In genomic region chr11:28666632-28667031, GRCh38 we compare ENCODE assay signal across 31 cellular contexts.
A peak's percentile ranks its signal among the peaks of the same experiment; 100 is the strongest.
DNase-seq lines count a peak whose midpoint lies in the region; ATAC-seq and TF ChIP-seq lines count a peak whose summit lies in the region.
"Had no signal": no experiment of that assay in that cellular context is flagged by ENCODE, and none has a peak within 500 bp of the region (broad histone marks: within the 10 kb centered on the region; RNA-seq: fewer than 3 reads in every experiment).

No MANE protein-coding gene starts in this region.

- no peaks in the 10 kb centered on the region for H3K36me3 Mint-ChIP-seq in neural progenitor cell
- H3K36me3 Mint-ChIP-seq: activated CD4-positive, alpha-beta memory T cell treated with anti-CD3 and anti-CD28 coated beads for 36 hours; activated naive CD4-positive, alpha-beta T cell treated with anti-CD3 and anti-CD28 coated beads, Interleukin-2, amount 50 U/mL, for 24 hours had no signal

- H3K27ac ChIP-seq in neural progenitor cell (no peak overlapping the region), substantia nigra (ENCODE audit: low read depth, low read length, poor library complexity, severe bottlenecking) (no peak overlapping the region)
- H3K27ac ChIP-seq: lower lobe of right lung, Peyer's patch had no signal

- H3K9me3 Mint-ChIP-seq in neural progenitor cell, result peaks cover 3% of the 10 kb centered on the region
- H3K9me3 Mint-ChIP-seq: activated naive CD4-positive, alpha-beta T cell treated with anti-CD3 and anti-CD28 coated beads, Interleukin-2, amount 50 U/mL, for 24 hours; activated T-helper 1 cell treated with anti-CD3 and anti-CD28 coated beads, Interleukin-12 subunit alpha, Interleukin-12 subunit beta, Interleukin-2, Interleukin-4 antibody, amounts not matched to agents 30 ng/mL and 10 ng/mL and 1 ng/mL, durations not matched to agents 14 hours and 24 hours and 36 hours had no signal

- H3K9ac ChIP-seq in neural progenitor cell, result no peak overlapping the region

- no peaks in the 10 kb centered on the region for H3K27me3 Mint-ChIP-seq in neural progenitor cell (ENCODE audit: insufficient read depth, low read depth)
- H3K27me3 Mint-ChIP-seq: activated CD4-positive, alpha-beta memory T cell treated with anti-CD3 and anti-CD28 coated beads for 36 hours; activated naive CD4-positive, alpha-beta T cell treated with anti-CD3 and anti-CD28 coated beads, Interleukin-2, amount 50 U/mL, for 24 hours had no signal

- no peaks in the 10 kb centered on the region for H3F3A ChIP-seq in neural progenitor cell (ENCODE audit: low read depth)

- H2AFZ ChIP-seq in neural progenitor cell (replicated peaks), result no peak overlapping the region

- no peaks in the 10 kb centered on the region for H3K9me3 ChIP-seq in neural progenitor cell (ENCODE audit: low read depth)
- H3K9me3 ChIP-seq: lower lobe of right lung, mucosa of descending colon, Peyer's patch had no signal

- CTCF ChIA-PET in HEK293T (lab: Yijun Ruan, JAX), result no interaction called here

- no peak overlapping the region for H3K4me2 ChIP-seq in neural progenitor cell

- H3K27ac Mint-ChIP-seq in neural progenitor cell, result no peak overlapping the region
- H3K27ac Mint-ChIP-seq: activated CD4-positive, alpha-beta memory T cell treated with anti-CD3 and anti-CD28 coated beads for 36 hours; activated naive CD4-positive, alpha-beta T cell treated with anti-CD3 and anti-CD28 coated beads, Interleukin-2, amount 50 U/mL, for 24 hours; activated T-helper 1 cell treated with anti-CD3 and anti-CD28 coated beads, Interleukin-12 subunit alpha, Interleukin-12 subunit beta, Interleukin-2, Interleukin-4 antibody, amounts not matched to agents 30 ng/mL and 10 ng/mL and 1 ng/mL, durations not matched to agents 14 hours and 24 hours and 36 hours; endodermal cell had no signal

- H3K4me1 ChIP-seq in neural progenitor cell, result no peaks in the 10 kb centered on the region
- H3K4me1 ChIP-seq: lower lobe of right lung, Peyer's patch had no signal

- no peaks in the 10 kb centered on the region for H3K36me3 ChIP-seq in neural progenitor cell
- H3K36me3 ChIP-seq: lower lobe of right lung, Peyer's patch had no signal

- no peak overlapping the region for H3K4me3 ChIP-seq in fibroblast of mammary gland (ENCODE audit: control insufficient read depth, low read depth, low read length)
- H3K4me3 ChIP-seq in neural progenitor cell, result no peak overlapping the region
- H3K4me3 ChIP-seq: K562, lower lobe of right lung, mucosa of descending colon, Peyer's patch had no signal

- ATAC-seq in GM21723 (IDR thresholded peaks at IDR 0.05; ENCODE audit: unreplicated experiment), result no peak
- ATAC-seq: esophagus mucosa, K562, lower lobe of right lung, mucosa of descending colon, right cardiac atrium had no signal

- no peaks in the 10 kb centered on the region for H4K20me1 ChIP-seq in neural progenitor cell (ENCODE audit: low read depth)

- peaks cover 7% of the 10 kb centered on the region for H3K4me1 Mint-ChIP-seq in neural progenitor cell
- H3K4me1 Mint-ChIP-seq: activated naive CD4-positive, alpha-beta T cell treated with anti-CD3 and anti-CD28 coated beads, Interleukin-2, amount 50 U/mL, for 24 hours; endodermal cell had no signal

- DNase-seq in AG20443 (ENCODE audit: low spot score), result peak; percentile 48
- DNase-seq in NCI-H69 (lab: John Stamatoyannopoulos, UW), result peak; percentile 41
- DNase-seq in fibroblast of mammary gland (ENCODE audit: low read depth), result peak; percentile 79
- DNase-seq in neural progenitor cell (ENCODE audit: low spot score), result no peak
- DNase-seq in Kasumi-1 (lab: John Stamatoyannopoulos, UW), result no peak
- no peak for DNase-seq in substantia nigra (lab: John Stamatoyannopoulos, UW)
- no peak for DNase-seq in HEK293T (ENCODE audit: extremely low spot score)
- DNase-seq: ACHN; activated CD4-positive, alpha-beta memory T cell treated with anti-CD3 and anti-CD28 coated beads for 36 hours; activated CD4-positive, CD25-positive, alpha-beta regulatory T cell treated with anti-CD3 and anti-CD28 coated beads, Interleukin-2, amount 50 U/mL, for 72 hours; activated CD8-positive, alpha-beta memory T cell treated with anti-CD3 and anti-CD28 coated beads, Interleukin-2, amount 50 U/mL, for 4 hours; cortex of kidney; endodermal cell; kidney glomerular epithelial cell; lower lobe of right lung; mucosa of descending colon; NCI-H1105 treated with DMSO at 0.1 percent for 48 hours; NCI-H2029; NCI-H2227 treated with DMSO at 0.1 percent for 48 hours; NCI-H526 treated with DMSO at 0.1 percent for 48 hours; Peyer's patch; right cardiac atrium; stimulated activated CD4-positive, alpha-beta T cell treated with anti-CD3 and anti-CD28 coated beads, Interleukin-12 subunit alpha, Interleukin-12 subunit beta, amount 100 ng/mL, for 4 hours; stimulated activated CD4-positive, alpha-beta T cell treated with anti-CD3 and anti-CD28 coated beads, Interleukin-4, amount 100 ng/mL, for 1 hour; T-helper 1 cell; trophoblast cell had no signal

- peak overlapping the region; percentile 21 for H3K4me3 Mint-ChIP-seq in neural progenitor cell
- H3K4me3 Mint-ChIP-seq: activated CD4-positive, alpha-beta memory T cell treated with anti-CD3 and anti-CD28 coated beads for 36 hours; activated naive CD4-positive, alpha-beta T cell treated with anti-CD3 and anti-CD28 coated beads, Interleukin-2, amount 50 U/mL, for 24 hours; activated T-helper 1 cell treated with anti-CD3 and anti-CD28 coated beads, Interleukin-12 subunit alpha, Interleukin-12 subunit beta, Interleukin-2, Interleukin-4 antibody, amounts not matched to agents 30 ng/mL and 10 ng/mL and 1 ng/mL, durations not matched to agents 14 hours and 24 hours and 36 hours; endodermal cell had no signal

- no peaks in the 10 kb centered on the region for H3K27me3 ChIP-seq in neural progenitor cell
- H3K27me3 ChIP-seq: Peyer's patch had no signal

- POLR2A ChIA-PET in HEK293T (lab: Yijun Ruan, JAX), result no interaction called here

- no peaks in the 10 kb centered on the region for H3K79me2 ChIP-seq in neural progenitor cell (ENCODE audit: low read depth)

- TF ChIP-seq CTCF in fibroblast of mammary gland (conservative IDR thresholded peaks at IDR 0.05; ENCODE audit: control insufficient read depth, insufficient read depth, low read depth, low read length), result no peak
- TF ChIP-seq CTCF in neural progenitor cell (IDR thresholded peaks at IDR 0.05), result no peak

TF ChIP-seq in HEK293T, 16 proteins besides CTCF, POLR2A, EP300 and RAD21:
- TF ChIP-seq PKNOX1 (IDR thresholded peaks at IDR 0.05) (no peak), ELF4 (IDR thresholded peaks at IDR 0.05) (no peak), SP1 (IDR thresholded peaks at IDR 0.05) (no peak), TARDBP (IDR thresholded peaks at IDR 0.05) (no peak), L3MBTL2 (conservative IDR thresholded peaks at IDR 0.05) (no peak), ZNF384 (IDR thresholded peaks at IDR 0.05) (no peak), FOXA1 (IDR thresholded peaks at IDR 0.05) (no peak), HDGF (IDR thresholded peaks at IDR 0.05; ENCODE audit: borderline replicate concordance) (no peak), LEF1 (IDR thresholded peaks at IDR 0.05; ENCODE audit: borderline replicate concordance) (no peak), FOXM1 (IDR thresholded peaks at IDR 0.05; ENCODE audit: borderline replicate concordance) (no peak)

Comparison
In these comparisons a context has a peak if more than half of its experiments do, and no peak if none do; other contexts are left out.
1. DNase-seq: peak in AG20443 (single experiment), NCI-H69 (single experiment) and fibroblast of mammary gland (single experiment); none in neural progenitor cell (single experiment), Kasumi-1 (0 of 2), substantia nigra (0 of 49) and HEK293T (single experiment).